ENCODE assay signal across 13 cellular contexts in the genomic region with DNA sequence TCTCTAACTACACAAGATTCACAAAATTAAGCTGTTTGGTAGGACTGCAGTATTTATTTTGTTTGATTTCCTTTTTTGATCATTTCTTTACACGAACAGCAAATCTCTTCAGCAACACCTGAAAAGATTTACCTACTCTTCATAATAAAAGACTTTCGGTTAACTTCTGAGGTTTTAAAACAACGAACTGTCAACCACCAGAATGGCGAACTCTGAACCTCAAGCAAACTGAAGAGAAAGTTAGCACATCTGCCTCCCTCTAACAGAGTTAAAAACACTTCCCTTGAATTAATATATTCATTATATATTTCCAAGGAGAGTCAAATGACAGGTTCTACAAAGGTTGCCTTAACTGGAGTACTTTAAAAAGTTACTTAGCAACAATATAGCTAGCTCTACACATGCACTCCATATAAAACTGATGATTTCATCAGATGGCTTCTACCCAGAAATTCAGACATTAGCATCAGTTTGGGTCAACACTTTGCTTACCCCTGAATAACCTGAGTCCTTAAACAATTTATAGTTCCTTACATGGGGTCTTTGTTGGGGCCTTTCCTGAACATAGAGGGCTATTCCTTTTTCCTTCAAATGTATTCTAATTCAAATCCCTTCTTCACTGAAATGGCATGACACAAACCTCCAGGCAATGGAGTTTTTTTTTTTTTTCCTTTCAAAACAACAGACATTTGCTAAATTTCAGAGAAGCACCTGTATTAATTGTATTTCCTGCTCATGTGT.
"Had no signal": no experiment of that assay in that cellular context is flagged by ENCODE, and none has a peak within 500 bp of the region (broad histone marks: within the 10 kb centered on the region; RNA-seq: fewer than 3 reads in every experiment).

No MANE protein-coding gene starts in this region.

- DNase-seq: activated CD4-positive, alpha-beta T cell treated with anti-CD3 and anti-CD28 coated beads, Interleukin-2, amount 50 U/mL, for 1 hour; activated CD4-positive, CD25-positive, alpha-beta regulatory T cell; activated CD8-positive, alpha-beta memory T cell treated with anti-CD3 and anti-CD28 coated beads for 24 hours; activated naive CD4-positive, alpha-beta T cell; activated naive CD8-positive, alpha-beta T cell treated with anti-CD3 and anti-CD28 coated beads, Interleukin-2, amount 10 ng/mL, durations not matched to agents 7 days and 5 days; central memory CD4-positive, alpha-beta T cell; colonic mucosa; hippocampal formation; immature natural killer cell; mesenchymal stem cell; naive thymus-derived CD8-positive, alpha-beta T cell had no signal

- ATAC-seq: esophagus mucosa; naive thymus-derived CD8-positive, alpha-beta T cell; stimulated activated effector memory CD8-positive, alpha-beta T cell treated with anti-CD3 and anti-CD28 coated beads, Interleukin-12 subunit alpha, Interleukin-12 subunit beta, amount 100 ng/mL, for 72 hours had no signal

- H3K9me3 ChIP-seq: colonic mucosa had no signal

- H3K27me3 ChIP-seq: colonic mucosa had no signal

- H3K4me1 ChIP-seq: colonic mucosa had no signal

- H3K36me3 ChIP-seq: colonic mucosa had no signal

- H3K27ac ChIP-seq: colonic mucosa had no signal

- H3K4me3 ChIP-seq: colonic mucosa had no signal
